In the genomic region with DNA sequence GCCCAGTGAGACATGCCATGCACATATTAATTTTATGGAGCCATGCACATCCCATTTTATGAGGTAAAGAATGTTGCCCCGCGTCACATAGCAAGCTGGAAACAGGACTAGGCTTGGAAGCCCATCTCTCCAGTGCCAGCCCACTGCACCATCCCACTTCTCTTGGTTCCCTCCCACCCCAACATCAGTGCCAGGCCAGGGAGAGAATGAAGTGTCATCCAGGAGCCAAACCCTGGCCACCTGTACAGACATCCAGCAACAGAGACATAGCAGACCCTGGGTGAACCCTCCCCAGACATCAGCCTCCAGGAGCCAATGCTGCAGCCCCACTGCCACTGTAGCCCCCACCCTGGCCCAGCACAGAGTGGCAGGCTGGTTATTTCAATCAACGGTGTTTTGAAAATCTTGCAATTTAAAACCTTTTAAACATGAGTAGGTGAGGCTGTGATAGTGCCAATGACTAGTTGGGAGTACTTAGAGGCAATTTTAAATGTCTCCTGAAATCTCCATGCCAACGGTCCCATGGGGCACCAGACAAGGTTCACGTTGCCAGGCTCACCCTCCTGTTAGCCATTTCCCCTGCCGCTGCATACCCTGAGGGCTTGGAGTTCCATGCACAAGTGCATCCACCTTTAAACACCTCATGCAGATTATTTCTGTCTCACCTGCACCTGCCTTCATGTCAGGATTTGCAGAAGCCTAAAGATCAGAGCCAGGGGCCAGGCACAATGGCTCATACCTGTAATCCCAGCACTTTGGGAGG, we compare ENCODE assay signal across 22 cellular contexts. TPM values are rescaled to one million over a fixed set of nuclear protein-coding genes. Genes with fewer than 3 reads are reported as not detected.
"Had no signal": no experiment of that assay in that cellular context is flagged by ENCODE, and none has a peak within 500 bp of the region (broad histone marks: within the 10 kb centered on the region; RNA-seq: fewer than 3 reads in every experiment).

No MANE protein-coding gene starts in this region.

- ATAC-seq: activated CD4-positive, CD25-positive, alpha-beta regulatory T cell treated with anti-CD3 and anti-CD28 coated beads, Interleukin-2, amount 50 U/mL, for 24 hours; effector memory CD8-positive, alpha-beta T cell; left colon; stimulated activated effector memory CD8-positive, alpha-beta T cell treated with anti-CD3 and anti-CD28 coated beads, Interleukin-12 subunit alpha, Interleukin-12 subunit beta, amount 100 ng/mL, for 72 hours had no signal

- H3K4me3 Mint-ChIP-seq: dendritic cell treated with granulocyte-macrophage colony-stimulating factor and Interleukin-4, amounts not matched to agents 40 ng/mL and 50 ng/mL, for 4 days; effector memory CD8-positive, alpha-beta T cell; stimulated activated effector memory CD8-positive, alpha-beta T cell treated with anti-CD3 and anti-CD28 coated beads, Interleukin-12 subunit alpha, Interleukin-12 subunit beta, amount 100 ng/mL, for 72 hours had no signal

- DNase-seq: activated CD4-positive, alpha-beta T cell treated with anti-CD3 and anti-CD28 coated beads, Interleukin-2, amount 50 U/mL, for 1 hour; activated CD8-positive, alpha-beta memory T cell treated with anti-CD3 and anti-CD28 coated beads for 24 hours; activated naive CD4-positive, alpha-beta T cell treated with Interleukin-2 at 50 U/mL for 16 hours; anterior cingulate cortex; brain microvascular endothelial cell; effector memory CD8-positive, alpha-beta T cell; foreskin melanocyte; left colon; midbrain; sigmoid colon; spleen; T1000; thyroid gland; uterus had no signal

- H3K36me3 Mint-ChIP-seq: stimulated activated effector memory CD8-positive, alpha-beta T cell treated with anti-CD3 and anti-CD28 coated beads, Interleukin-12 subunit alpha, Interleukin-12 subunit beta, amount 100 ng/mL, for 72 hours had no signal

- H3K27ac Mint-ChIP-seq: dendritic cell treated with granulocyte-macrophage colony-stimulating factor and Interleukin-4, amounts not matched to agents 40 ng/mL and 50 ng/mL, for 4 days; effector memory CD8-positive, alpha-beta T cell; stimulated activated effector memory CD8-positive, alpha-beta T cell treated with anti-CD3 and anti-CD28 coated beads, Interleukin-12 subunit alpha, Interleukin-12 subunit beta, amount 100 ng/mL, for 72 hours had no signal

RNA-seq across cellular contexts. Expression of a gene that starts 34.7 kb away (rescaled TPM):
- total RNA-seq: fibroblast of lung, left colon, lung, myocyte, omental fat pad, pulmonary artery endothelial cell, spleen, thyroid gland, uterus had no signal
